Comparison of ENCODE assay signal across 30 cellular contexts in genomic region chr3:5687230-5687629, GRCh38.
"Had no signal": no experiment of that assay in that cellular context is flagged by ENCODE, and none has a peak within 500 bp of the region (broad histone marks: within the 10 kb centered on the region; RNA-seq: fewer than 3 reads in every experiment).

No MANE protein-coding gene starts in this region.

- H3K4me2 ChIP-seq: neural progenitor cell, smooth muscle cell had no signal

- H3K27me3 ChIP-seq: left lung, neural progenitor cell, ovary, right atrium auricular region, right lobe of liver, tibial nerve, uterus had no signal

- H3K27ac Mint-ChIP-seq: immature natural killer cell; mesothelial cell of epicardium; naive B cell; natural killer cell; nephron progenitor cell; progenitor cell of endocrine pancreas; stimulated activated memory B cell treated with anti-CD40 and anti-IgM and Interleukin-4, amounts not matched to agents 10 μg/mL and 1 μg/mL and 100 μg/mL, for 72 hours; stimulated activated naive CD8-positive, alpha-beta T cell treated with anti-CD3 and anti-CD28 coated beads, Interleukin-15, amount 100 ng/mL, for 72 hours; type B pancreatic cell had no signal

- H3K9ac ChIP-seq: neural progenitor cell had no signal

- H3K36me3 Mint-ChIP-seq: mesothelial cell of epicardium; natural killer cell; neural progenitor cell; stimulated activated memory B cell treated with anti-CD40 and anti-IgM and Interleukin-4, amounts not matched to agents 10 μg/mL and 1 μg/mL and 100 μg/mL, for 72 hours had no signal

- H3K4me1 ChIP-seq: left lung, lower lobe of right lung, neural progenitor cell, right atrium auricular region, right lobe of liver, tibial nerve, uterus had no signal

- H3K27ac ChIP-seq: left lung, lower lobe of right lung, neural progenitor cell, ovary, right atrium auricular region, right lobe of liver, tibial nerve, uterus had no signal

- H3K4me3 ChIP-seq: left lung, lower lobe of right lung, neural progenitor cell, ovary, right atrium auricular region, right lobe of liver, smooth muscle cell, tibial nerve, uterus had no signal

- H3K4me1 Mint-ChIP-seq: mesothelial cell of epicardium; naive B cell; natural killer cell; nephron progenitor cell; stimulated activated memory B cell treated with anti-CD40 and anti-IgM and Interleukin-4, amounts not matched to agents 10 μg/mL and 1 μg/mL and 100 μg/mL, for 72 hours; stimulated activated naive CD8-positive, alpha-beta T cell treated with anti-CD3 and anti-CD28 coated beads, Interleukin-15, amount 100 ng/mL, for 72 hours had no signal

- ATAC-seq: left colon; left lung; lower lobe of right lung; natural killer cell; right lobe of liver; stimulated activated memory B cell treated with anti-CD40 and anti-IgM and Interleukin-4, amounts not matched to agents 10 μg/mL and 1 μg/mL and 100 μg/mL, for 72 hours; stimulated activated naive CD8-positive, alpha-beta T cell treated with anti-CD3 and anti-CD28 coated beads, Interleukin-15, amount 100 ng/mL, for 72 hours had no signal

- H3K36me3 ChIP-seq: left lung, lower lobe of right lung, neural progenitor cell, ovary, right atrium auricular region, right lobe of liver, tibial nerve, uterus had no signal

- FAIRE-seq: islet of Langerhans, kidney had no signal

- H3K4me3 Mint-ChIP-seq: immature natural killer cell; mesothelial cell of epicardium; naive B cell; natural killer cell; nephron progenitor cell; neural progenitor cell; stimulated activated memory B cell treated with anti-CD40 and anti-IgM and Interleukin-4, amounts not matched to agents 10 μg/mL and 1 μg/mL and 100 μg/mL, for 72 hours; stimulated activated naive CD8-positive, alpha-beta T cell treated with anti-CD3 and anti-CD28 coated beads, Interleukin-15, amount 100 ng/mL, for 72 hours; type B pancreatic cell had no signal

- DNase-seq: hypothalamus; immature natural killer cell; kidney; left colon; left lung; lower lobe of right lung; mammary epithelial cell; mesenchymal stem cell; naive B cell; natural killer cell; nephron progenitor cell; ovary; right lobe of liver; stimulated activated CD4-positive, alpha-beta T cell treated with anti-CD3 and anti-CD28 coated beads, Interleukin-1b, Interleukin-23, amount 100 ng/mL, for 48 hours; stimulated activated CD4-positive, alpha-beta T cell treated with anti-CD3 and anti-CD28 coated beads, Interleukin-2, amount 100 ng/mL, for 48 hours; stimulated activated CD4-positive, alpha-beta T cell treated with anti-CD3 and anti-CD28 coated beads, Interleukin-4, amount 100 ng/mL, for 4 hours; stimulated activated CD8-positive, alpha-beta memory T cell treated with anti-CD3 and anti-CD28 coated beads, Interleukin-4, amount 100 ng/mL, for 48 hours; stimulated activated naive CD4-positive, alpha-beta T cell treated with Interleukin-2 at 50 U/mL for 16 hours; stimulated activated naive CD8-positive, alpha-beta T cell treated with anti-CD3 and anti-CD28 coated beads, Interleukin-15, amount 100 ng/mL, for 72 hours; substantia nigra; uterus had no signal

- H3K27me3 Mint-ChIP-seq: naive B cell; progenitor cell of endocrine pancreas; stimulated activated memory B cell treated with anti-CD40 and anti-IgM and Interleukin-4, amounts not matched to agents 10 μg/mL and 1 μg/mL and 100 μg/mL, for 72 hours; stimulated activated naive CD8-positive, alpha-beta T cell treated with anti-CD3 and anti-CD28 coated beads, Interleukin-15, amount 100 ng/mL, for 72 hours; type B pancreatic cell had no signal

- H3K9me3 ChIP-seq: ovary, right lobe of liver, uterus had no signal

- H2AFZ ChIP-seq: neural progenitor cell had no signal
